ENCODE assay signal across 24 cellular contexts in genomic region chr19:51119675-51120074, GRCh38. TPM values are rescaled to one million over a fixed set of nuclear protein-coding genes. Genes with fewer than 3 reads are reported as not detected.
"Had no signal": no experiment of that assay in that cellular context is flagged by ENCODE, and none has a peak within 500 bp of the region (broad histone marks: within the 10 kb centered on the region; RNA-seq: fewer than 3 reads in every experiment).

No MANE protein-coding gene starts in this region.

- H3K36me3 Mint-ChIP-seq: brain; stimulated activated effector memory CD8-positive, alpha-beta T cell treated with anti-CD3 and anti-CD28 coated beads, Interleukin-12 subunit alpha, Interleukin-12 subunit beta, amount 100 ng/mL, for 72 hours had no signal

- H3K36me3 ChIP-seq: esophagus squamous epithelium, gastrocnemius medialis, prostate gland, tibial nerve had no signal

- H3K9me3 Mint-ChIP-seq: activated B cell treated with CpG ODN at 0.5 μM for 24 hours; activated CD4-positive, alpha-beta memory T cell treated with anti-CD3 and anti-CD28 coated beads, Interleukin-2, amount 10 ng/mL, durations not matched to agents 7 days and 5 days; activated T-helper 1 cell treated with anti-CD3 and anti-CD28 coated beads, Interleukin-12 subunit alpha, Interleukin-12 subunit beta, Interleukin-2, Interleukin-4 antibody, amounts not matched to agents 30 ng/mL and 10 ng/mL and 1 ng/mL, durations not matched to agents 14 hours and 24 hours and 36 hours; neural crest cell; stimulated activated effector memory CD8-positive, alpha-beta T cell treated with anti-CD3 and anti-CD28 coated beads, Interleukin-12 subunit alpha, Interleukin-12 subunit beta, amount 100 ng/mL, for 72 hours; stimulated activated naive CD8-positive, alpha-beta T cell treated with anti-CD3 and anti-CD28 coated beads, Interleukin-15, amount 100 ng/mL, for 72 hours had no signal

- H3K27me3 Mint-ChIP-seq: stimulated activated naive CD8-positive, alpha-beta T cell treated with anti-CD3 and anti-CD28 coated beads, Interleukin-15, amount 100 ng/mL, for 72 hours had no signal

- H3K9me3 ChIP-seq: esophagus squamous epithelium, gastrocnemius medialis, prostate gland, tibial nerve had no signal

- H3K4me1 Mint-ChIP-seq: brain, neural crest cell had no signal

- H3K27ac Mint-ChIP-seq: activated B cell treated with CpG ODN at 0.5 μM for 24 hours; activated CD4-positive, alpha-beta memory T cell treated with anti-CD3 and anti-CD28 coated beads, Interleukin-2, amount 10 ng/mL, durations not matched to agents 7 days and 5 days; activated T-helper 1 cell treated with anti-CD3 and anti-CD28 coated beads, Interleukin-12 subunit alpha, Interleukin-12 subunit beta, Interleukin-2, Interleukin-4 antibody, amounts not matched to agents 30 ng/mL and 10 ng/mL and 1 ng/mL, durations not matched to agents 14 hours and 24 hours and 36 hours; brain; stimulated activated naive CD8-positive, alpha-beta T cell treated with anti-CD3 and anti-CD28 coated beads, Interleukin-15, amount 100 ng/mL, for 72 hours had no signal

- H3K4me3 ChIP-seq: dorsolateral prefrontal cortex, esophagus squamous epithelium, gastrocnemius medialis, prostate gland, tibial nerve had no signal

- H3K4me3 Mint-ChIP-seq: activated B cell treated with CpG ODN at 0.5 μM for 24 hours; activated CD4-positive, alpha-beta memory T cell treated with anti-CD3 and anti-CD28 coated beads, Interleukin-2, amount 10 ng/mL, durations not matched to agents 7 days and 5 days; activated T-helper 1 cell treated with anti-CD3 and anti-CD28 coated beads, Interleukin-12 subunit alpha, Interleukin-12 subunit beta, Interleukin-2, Interleukin-4 antibody, amounts not matched to agents 30 ng/mL and 10 ng/mL and 1 ng/mL, durations not matched to agents 14 hours and 24 hours and 36 hours; brain; neural crest cell; stimulated activated effector memory CD8-positive, alpha-beta T cell treated with anti-CD3 and anti-CD28 coated beads, Interleukin-12 subunit alpha, Interleukin-12 subunit beta, amount 100 ng/mL, for 72 hours; stimulated activated naive CD8-positive, alpha-beta T cell treated with anti-CD3 and anti-CD28 coated beads, Interleukin-15, amount 100 ng/mL, for 72 hours had no signal

- H3K27ac ChIP-seq: dorsolateral prefrontal cortex, esophagus squamous epithelium, gastrocnemius medialis, prostate gland, tibial nerve had no signal

- DNase-seq: activated B cell treated with CpG ODN at 0.5 μM for 24 hours; activated CD4-positive, alpha-beta memory T cell treated with anti-CD3 and anti-CD28 coated beads, Interleukin-2, amount 10 ng/mL, durations not matched to agents 7 days and 5 days; activated CD4-positive, alpha-beta T cell treated with anti-CD3 and anti-CD28 coated beads for 4 hours; activated gamma-delta T cell; activated naive CD4-positive, alpha-beta T cell treated with anti-CD3 and anti-CD28 coated beads, Interleukin-2, amount 50 U/mL, for 16 hours; caudate nucleus; dorsolateral prefrontal cortex; esophagus squamous epithelium; gastrocnemius medialis; hippocampal formation; left ventricle myocardium superior; mammary epithelial cell; stimulated activated CD4-positive, alpha-beta T cell treated with anti-CD3 and anti-CD28 coated beads, Interleukin-1b, Interleukin-23, amount 100 ng/mL, for 48 hours; stimulated activated naive CD8-positive, alpha-beta T cell treated with anti-CD3 and anti-CD28 coated beads, Interleukin-15, amount 100 ng/mL, for 72 hours; T1000 had no signal

- ATAC-seq: gastrocnemius medialis; left ventricle myocardium superior; stimulated activated effector memory CD8-positive, alpha-beta T cell treated with anti-CD3 and anti-CD28 coated beads, Interleukin-12 subunit alpha, Interleukin-12 subunit beta, amount 100 ng/mL, for 72 hours; stimulated activated naive CD8-positive, alpha-beta T cell treated with anti-CD3 and anti-CD28 coated beads, Interleukin-15, amount 100 ng/mL, for 72 hours had no signal

- H3K4me1 ChIP-seq: gastrocnemius medialis, prostate gland, tibial nerve had no signal

RNA-seq across cellular contexts. Expression of gene SIGLEC9, which starts 5.0 kb away (rescaled TPM):
- total RNA-seq: mammary epithelial cell, neural crest cell, osteocyte had no signal
- polyA plus RNA-seq: mammary epithelial cell had no signal

RNA-seq across cellular contexts. Expression of gene SIGLEC7, which starts 22.4 kb away (rescaled TPM):
- total RNA-seq: activated B cell treated with CpG ODN at 0.5 μM for 24 hours; activated CD4-positive, alpha-beta memory T cell treated with anti-CD3 and anti-CD28 coated beads, Interleukin-2, amount 10 ng/mL, durations not matched to agents 7 days and 5 days; activated T-helper 1 cell treated with anti-CD3 and anti-CD28 coated beads, Interleukin-12 subunit alpha, Interleukin-12 subunit beta, Interleukin-2, Interleukin-4 antibody, amounts not matched to agents 30 ng/mL and 10 ng/mL and 1 ng/mL, durations not matched to agents 14 hours and 24 hours and 36 hours; mammary epithelial cell; neural crest cell; osteocyte; prostate gland; T-helper 1 cell treated with Interleukin-12 subunit alpha and Interleukin-12 subunit beta and Interleukin-4 antibody, amounts not matched to agents 30 ng/mL and 1 ng/mL, for 36 hours had no signal
- polyA plus RNA-seq: mammary epithelial cell had no signal

RNA-seq across cellular contexts. Expression of gene KLK14, which starts 37.0 kb away (rescaled TPM):
- total RNA-seq: gastrocnemius medialis, osteocyte, tibial nerve had no signal

RNA-seq across cellular contexts. Expression of gene KLK13, which starts 54.8 kb away (rescaled TPM):
- total RNA-seq: activated B cell treated with CpG ODN at 0.5 μM for 24 hours; activated CD4-positive, alpha-beta memory T cell treated with anti-CD3 and anti-CD28 coated beads, Interleukin-2, amount 10 ng/mL, durations not matched to agents 7 days and 5 days; activated T-helper 1 cell treated with anti-CD3 and anti-CD28 coated beads, Interleukin-12 subunit alpha, Interleukin-12 subunit beta, Interleukin-2, Interleukin-4 antibody, amounts not matched to agents 30 ng/mL and 10 ng/mL and 1 ng/mL, durations not matched to agents 14 hours and 24 hours and 36 hours; aorta; gastrocnemius medialis; left ventricle myocardium superior; neural crest cell; osteocyte; T-helper 1 cell treated with Interleukin-12 subunit alpha and Interleukin-12 subunit beta and Interleukin-4 antibody, amounts not matched to agents 30 ng/mL and 1 ng/mL, for 36 hours had no signal
